ENCODE assay signal across 8 cellular contexts in the genomic region with DNA sequence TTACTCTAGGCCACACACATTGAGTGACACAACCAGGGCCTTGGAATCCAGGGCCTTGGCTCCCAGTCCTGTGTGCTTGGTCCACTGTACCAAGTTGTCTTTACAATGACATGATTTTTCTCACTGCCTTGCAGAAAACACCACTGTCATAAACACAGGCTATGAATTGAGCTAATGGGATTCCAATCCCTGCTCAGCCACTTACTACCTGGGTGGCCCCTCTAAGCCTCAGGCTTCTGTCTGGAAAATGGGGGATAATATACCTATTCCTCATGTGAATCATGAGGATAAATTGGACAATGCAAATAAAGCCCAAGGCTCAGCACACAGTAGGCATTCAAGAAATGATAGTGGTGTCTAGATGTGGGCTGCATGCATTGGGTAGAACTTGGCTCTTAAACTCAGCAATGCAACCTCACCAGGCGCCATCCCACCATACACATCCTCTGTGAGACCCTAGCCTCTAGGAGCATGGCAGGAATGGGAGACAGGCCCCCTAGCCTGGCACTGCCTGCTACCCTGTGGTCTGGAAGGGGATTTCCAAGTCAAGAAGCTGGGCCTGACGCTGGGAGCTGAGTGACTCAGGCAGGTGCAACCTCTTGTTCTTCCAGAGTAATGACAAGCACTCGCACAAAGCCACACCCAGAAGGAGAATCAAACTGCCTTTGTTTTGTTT.
DNase-seq lines count a peak whose midpoint lies in the region; ATAC-seq lines count a peak whose summit lies in the region.

No MANE protein-coding gene starts in this region.

- ATAC-seq in GM18858 (IDR thresholded peaks at IDR 0.05; ENCODE audit: unreplicated experiment), result no peak

- DNase-seq in NCI-H510A treated with DMSO at 0.1 percent for 48 hours (lab: John Stamatoyannopoulos, UW) (peak; percentile 34), NCI-H510A (lab: John Stamatoyannopoulos, UW) (no peak), glomerular visceral epithelial cell (ENCODE audit: extremely low spot score) (peak; percentile 91), islet precursor cell (no peak), NCI-H2029 (lab: John Stamatoyannopoulos, UW) (no peak)
- peak; percentile 64 for DNase-seq in activated CD4-positive, alpha-beta T cell treated with anti-CD3 and anti-CD28 coated beads, Interleukin-2, amount 50 U/mL, for 1 hour
- DNase-seq in stimulated activated CD8-positive, alpha-beta memory T cell treated with anti-CD3 and anti-CD28 coated beads, Interleukin-12 subunit alpha, Interleukin-12 subunit beta, amount 100 ng/mL, for 4 hours (ENCODE audit: low read depth), result peak; percentile 32

Comparison
In these comparisons a context has a peak if more than half of its experiments do, and no peak if none do; other contexts are left out.
1. DNase-seq: peak in NCI-H510A treated with DMSO at 0.1 percent for 48 hours (single experiment), activated CD4-positive, alpha-beta T cell treated with anti-CD3 and anti-CD28 coated beads, Interleukin-2, amount 50 U/mL, for 1 hour (single experiment), glomerular visceral epithelial cell (single experiment) and stimulated activated CD8-positive, alpha-beta memory T cell treated with anti-CD3 and anti-CD28 coated beads, Interleukin-12 subunit alpha, Interleukin-12 subunit beta, amount 100 ng/mL, for 4 hours (single experiment); none in NCI-H510A (single experiment), islet precursor cell (single experiment) and NCI-H2029 (single experiment).